In genomic region chr10:1472605-1473004, GRCh38 we compare ENCODE assay signal across 18 cellular contexts.
A peak's percentile ranks its signal among the peaks of the same experiment; 100 is the strongest.
DNase-seq lines count a peak whose midpoint lies in the region; ATAC-seq and TF ChIP-seq lines count a peak whose summit lies in the region.
"Had no signal": no experiment of that assay in that cellular context is flagged by ENCODE, and none has a peak within 500 bp of the region (broad histone marks: within the 10 kb centered on the region; RNA-seq: fewer than 3 reads in every experiment).

No MANE protein-coding gene starts in this region.

- no peak overlapping the region for H2BK120ac ChIP-seq in neuronal stem cell (ENCODE audit: low read depth, low read length)

- H3K27me3 Mint-ChIP-seq in activated CD8-positive, alpha-beta T cell treated with anti-CD3 and anti-CD28 coated beads, Interleukin-2, amount 10 ng/mL, durations not matched to agents 7 days and 5 days (ENCODE audit: low read depth): no peaks in the 10 kb centered on the region
- H3K27me3 Mint-ChIP-seq in activated CD8-positive, alpha-beta T cell treated with anti-CD3 and anti-CD28 coated beads for 36 hours: peaks cover 2% of the 10 kb centered on the region

- peaks cover 0 to 16% of the 10 kb centered on the region in 2 donors for H3K4me1 ChIP-seq in neuronal stem cell (ENCODE audit: control insufficient read depth in 2 of 2, insufficient read depth in 1 of 2, low read depth in 1 of 2, low read length in 2 of 2)
- H3K4me1 ChIP-seq in upper lobe of right lung: no peaks in the 10 kb centered on the region
- no peaks in the 10 kb centered on the region for H3K4me1 ChIP-seq in SJCRH30
- H3K4me1 ChIP-seq: A549 had no signal

- H3K9me3 ChIP-seq in neuronal stem cell (replicated peaks in 1 of 2; ENCODE audit: control insufficient read depth in 2 of 2, insufficient read depth in 1 of 2, low read depth in 1 of 2, low read length in 2 of 2) (peaks cover 0 to 3% of the 10 kb centered on the region in 2 donors), upper lobe of right lung (no peaks in the 10 kb centered on the region), SJCRH30 (replicated peaks) (no peaks in the 10 kb centered on the region)
- H3K9me3 ChIP-seq: A549 had no signal

- no peak overlapping the region for H4K91ac ChIP-seq in neuronal stem cell (ENCODE audit: low read depth, low read length, poor library complexity)

- no peak overlapping the region for H3K4me2 ChIP-seq in neuronal stem cell (ENCODE audit: insufficient read depth, low read length, poor library complexity, severe bottlenecking)
- H3K4me2 ChIP-seq: A549, BLaER1 had no signal

- intact Hi-C loops in activated CD8-positive, alpha-beta T cell treated with anti-CD3 and anti-CD28 coated beads for 36 hours (cut with micrococcal nuclease): no loop called here
- intact Hi-C loops in upper lobe of right lung (cut with DNase I): no loop called here

- CTCF ChIA-PET in activated CD8-positive, alpha-beta T cell treated with anti-CD3 and anti-CD28 coated beads, Interleukin-2, amount 10 ng/mL, durations not matched to agents 7 days and 5 days (lab: Charles Lee): no interaction called here
- CTCF ChIA-PET in activated CD8-positive, alpha-beta T cell treated with anti-CD3 and anti-CD28 coated beads for 36 hours (lab: Charles Lee): no interaction called here

- no peaks in the 10 kb centered on the region for H3K36me3 Mint-ChIP-seq in activated CD8-positive, alpha-beta T cell treated with anti-CD3 and anti-CD28 coated beads, Interleukin-2, amount 10 ng/mL, durations not matched to agents 7 days and 5 days (ENCODE audit: low read depth)
- no peaks in the 10 kb centered on the region for H3K36me3 Mint-ChIP-seq in activated CD8-positive, alpha-beta T cell treated with anti-CD3 and anti-CD28 coated beads for 36 hours (ENCODE audit: low read depth)
- H3K36me3 Mint-ChIP-seq: CD14-positive monocyte; CD4-positive, alpha-beta memory T cell had no signal

- no peak overlapping the region for H3K9ac ChIP-seq in neuronal stem cell (ENCODE audit: low read depth, low read length, poor library complexity)
- H3K9ac ChIP-seq: BLaER1 had no signal

- WGBS in neuronal stem cell (ENCODE audit: extremely low coverage in 2 of 2, insufficient read length in 2 of 2, insufficient replicate concordance in 1 of 2), 2 donors: no CpG with 5 or more reads among the region's 10 CpGs

- H2AFZ ChIP-seq in neuronal stem cell (ENCODE audit: low read length): no peak overlapping the region

- no peak overlapping the region for H3K4me3 ChIP-seq in neuronal stem cell (ENCODE audit: low read length in 2 of 2)
- no peak overlapping the region for H3K4me3 ChIP-seq in upper lobe of right lung
- no peak overlapping the region for H3K4me3 ChIP-seq in SJCRH30
- H3K4me3 ChIP-seq: A549, BLaER1 had no signal

- H3K36me3 ChIP-seq in neuronal stem cell (replicated peaks in 1 of 2; ENCODE audit: control insufficient read depth in 2 of 2, insufficient read depth in 2 of 2, low read length in 2 of 2): no peaks in the 10 kb centered on the region
- H3K36me3 ChIP-seq in upper lobe of right lung: no peaks in the 10 kb centered on the region
- H3K36me3 ChIP-seq in SJCRH30: no peaks in the 10 kb centered on the region
- H3K36me3 ChIP-seq: BLaER1 had no signal

- H2BK5ac ChIP-seq in neuronal stem cell (ENCODE audit: low read length): peak overlapping the region; percentile 62

- peak overlapping the region; percentile 73 for H3K23ac ChIP-seq in neuronal stem cell (ENCODE audit: low read depth, low read length, poor library complexity)

- H3K18ac ChIP-seq in neuronal stem cell (ENCODE audit: low read length): peak overlapping the region; percentile 71

- in situ Hi-C loops in KBM-7 (cut with MboI; ENCODE audit: low pct_unique_long_range_greater_than_20kb, low sequenced_read_pairs): no loop called here

- no peaks in the 10 kb centered on the region for H3K9me3 Mint-ChIP-seq in activated CD8-positive, alpha-beta T cell treated with anti-CD3 and anti-CD28 coated beads, Interleukin-2, amount 10 ng/mL, durations not matched to agents 7 days and 5 days (ENCODE audit: insufficient read depth)
- H3K9me3 Mint-ChIP-seq in activated CD8-positive, alpha-beta T cell treated with anti-CD3 and anti-CD28 coated beads for 36 hours: no peaks in the 10 kb centered on the region
- H3K9me3 Mint-ChIP-seq: CD4-positive, alpha-beta memory T cell had no signal

- H3K27ac ChIP-seq in neuronal stem cell (replicated peaks; ENCODE audit: low read length): no peak overlapping the region
- H3K27ac ChIP-seq in upper lobe of right lung: no peak overlapping the region
- no peak overlapping the region for H3K27ac ChIP-seq in SJCRH30
- H3K27ac ChIP-seq: 22Rv1, A549, BLaER1 had no signal

- TF ChIP-seq CTCF in activated CD8-positive, alpha-beta T cell treated with anti-CD3 and anti-CD28 coated beads for 36 hours (IDR thresholded peaks at IDR 0.05): no peak
- TF ChIP-seq CTCF in upper lobe of right lung (IDR thresholded peaks at IDR 0.05): no peak

- no peak overlapping the region for H3K4me3 Mint-ChIP-seq in activated CD8-positive, alpha-beta T cell treated with anti-CD3 and anti-CD28 coated beads, Interleukin-2, amount 10 ng/mL, durations not matched to agents 7 days and 5 days
- H3K4me3 Mint-ChIP-seq in activated CD8-positive, alpha-beta T cell treated with anti-CD3 and anti-CD28 coated beads for 36 hours: no peak overlapping the region
- H3K4me3 Mint-ChIP-seq: CD14-positive monocyte; CD4-positive, alpha-beta memory T cell; H9 had no signal

- no peak overlapping the region for H3K14ac ChIP-seq in neuronal stem cell (ENCODE audit: low read length)

- no peak overlapping the region for H3K4ac ChIP-seq in neuronal stem cell (ENCODE audit: low read length)

- no peak overlapping the region for H4K8ac ChIP-seq in neuronal stem cell (ENCODE audit: low read depth, low read length)

- ATAC-seq in activated CD8-positive, alpha-beta T cell treated with anti-CD3 and anti-CD28 coated beads, Interleukin-2, amount 10 ng/mL, durations not matched to agents 7 days and 5 days: no peak
- ATAC-seq in activated CD8-positive, alpha-beta T cell treated with anti-CD3 and anti-CD28 coated beads for 36 hours: no peak
- ATAC-seq in upper lobe of right lung: peak; percentile 69
- ATAC-seq: A549 had no signal

- H3K4me1 Mint-ChIP-seq in activated CD8-positive, alpha-beta T cell treated with anti-CD3 and anti-CD28 coated beads, Interleukin-2, amount 10 ng/mL, durations not matched to agents 7 days and 5 days (ENCODE audit: low read depth): no peaks in the 10 kb centered on the region
- no peaks in the 10 kb centered on the region for H3K4me1 Mint-ChIP-seq in activated CD8-positive, alpha-beta T cell treated with anti-CD3 and anti-CD28 coated beads for 36 hours (ENCODE audit: low read depth)
- H3K4me1 Mint-ChIP-seq: CD14-positive monocyte; CD4-positive, alpha-beta memory T cell had no signal

- POLR2A ChIA-PET in activated CD8-positive, alpha-beta T cell treated with anti-CD3 and anti-CD28 coated beads, Interleukin-2, amount 10 ng/mL, durations not matched to agents 7 days and 5 days (lab: Charles Lee): no interaction called here
- POLR2A ChIA-PET in activated CD8-positive, alpha-beta T cell treated with anti-CD3 and anti-CD28 coated beads for 36 hours (lab: Charles Lee): no interaction called here

- H3K27me3 ChIP-seq in neuronal stem cell (ENCODE audit: control insufficient read depth in 3 of 3, insufficient read depth in 3 of 3, low read depth in 1 of 3, low read length in 3 of 3) (no peaks in the 10 kb centered on the region), upper lobe of right lung (peaks cover 9% of the 10 kb centered on the region), SJCRH30 (no peaks in the 10 kb centered on the region)
- H3K27me3 ChIP-seq: BLaER1 had no signal

- H3K79me1 ChIP-seq in neuronal stem cell (ENCODE audit: low read depth, low read length): no peaks in the 10 kb centered on the region

- peak overlapping the region; percentile 64 for H2AK5ac ChIP-seq in neuronal stem cell (ENCODE audit: low read depth, low read length)

- no peak overlapping the region for H2BK12ac ChIP-seq in neuronal stem cell (ENCODE audit: low read length)

- DNase-seq in activated CD8-positive, alpha-beta T cell treated with anti-CD3 and anti-CD28 coated beads, Interleukin-2, amount 10 ng/mL, durations not matched to agents 7 days and 5 days: peak; percentile 2
- DNase-seq in activated CD8-positive, alpha-beta T cell treated with anti-CD3 and anti-CD28 coated beads for 36 hours: no peak
- DNase-seq in left kidney (ENCODE audit: low read depth, low spot score) (peak; percentile 68), neuronal stem cell (ENCODE audit: low spot score) (no peak), upper lobe of right lung (no peak), NCI-H526 treated with DMSO at 0.1 percent for 48 hours (lab: John Stamatoyannopoulos, UW) (no peak), SJCRH30 (no peak), KBM-7 (no peak)
- DNase-seq: DMS153, DMS79, GDM1, GOT3, H9 had no signal

- no peak overlapping the region for H3K27ac Mint-ChIP-seq in activated CD8-positive, alpha-beta T cell treated with anti-CD3 and anti-CD28 coated beads, Interleukin-2, amount 10 ng/mL, durations not matched to agents 7 days and 5 days
- H3K27ac Mint-ChIP-seq in activated CD8-positive, alpha-beta T cell treated with anti-CD3 and anti-CD28 coated beads for 36 hours: no peak overlapping the region
- H3K27ac Mint-ChIP-seq: CD14-positive monocyte; CD4-positive, alpha-beta memory T cell had no signal

- H2BK15ac ChIP-seq in neuronal stem cell (ENCODE audit: low read length): no peak overlapping the region

Comparison
In these comparisons a context has a peak if more than half of its experiments do, and no peak if none do; other contexts are left out.
1. DNase-seq: peak in activated CD8-positive, alpha-beta T cell treated with anti-CD3 and anti-CD28 coated beads, Interleukin-2, amount 10 ng/mL, durations not matched to agents 7 days and 5 days (single experiment) and left kidney (single experiment); none in activated CD8-positive, alpha-beta T cell treated with anti-CD3 and anti-CD28 coated beads for 36 hours (single experiment), neuronal stem cell (single experiment), upper lobe of right lung (single experiment), NCI-H526 treated with DMSO at 0.1 percent for 48 hours (single experiment), SJCRH30 (0 of 2) and KBM-7 (single experiment).